In the genomic region with DNA sequence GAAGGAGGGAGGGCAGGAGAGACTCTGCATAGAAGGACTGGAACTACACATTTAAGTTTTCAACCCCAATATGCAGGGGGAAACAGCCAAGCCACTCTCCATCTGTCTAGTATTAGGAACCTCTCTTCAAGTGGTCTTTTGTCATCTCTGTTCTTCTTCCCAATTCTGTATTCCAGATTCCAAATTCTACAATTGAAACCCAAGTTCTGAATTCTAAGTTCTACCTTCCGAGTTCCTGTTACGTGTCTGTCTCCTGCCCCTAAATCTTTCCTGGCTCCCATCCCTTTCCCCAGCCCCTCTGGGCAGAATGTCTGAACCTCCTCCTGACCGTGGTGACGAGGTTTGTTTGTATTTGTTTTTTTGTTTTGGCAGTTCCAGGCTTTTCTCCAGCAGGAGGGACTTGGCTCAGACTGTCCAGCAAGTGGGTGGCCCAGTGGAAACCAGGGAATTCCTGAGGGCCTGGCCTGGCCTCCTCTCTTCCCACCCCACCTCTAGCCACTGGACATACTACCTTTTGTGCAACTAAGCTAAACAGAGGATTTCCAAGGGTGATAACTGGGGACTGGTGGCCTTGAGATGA, we compare ENCODE assay signal across 11 cellular contexts. TPM values are rescaled to one million over a fixed set of nuclear protein-coding genes. Genes with fewer than 3 reads are reported as not detected.
DNase-seq lines count a peak whose midpoint lies in the region; ATAC-seq and TF ChIP-seq lines count a peak whose summit lies in the region.
"Had no signal": no experiment of that assay in that cellular context is flagged by ENCODE, and none has a peak within 500 bp of the region (broad histone marks: within the 10 kb centered on the region; RNA-seq: fewer than 3 reads in every experiment).

No MANE protein-coding gene starts in this region.

- H3K4me1 ChIP-seq in right cardiac atrium (ENCODE audit: control insufficient read depth, insufficient read depth, low read length): peaks cover 8% of the 10 kb centered on the region
- peaks cover 3 to 24% (median 23%) of the 10 kb centered on the region in 4 donors for H3K4me1 ChIP-seq in liver (ENCODE audit: control insufficient read depth in 4 of 4, insufficient read depth in 4 of 4, low read length in 3 of 4)
- peaks cover 9% of the 10 kb centered on the region for H3K4me1 ChIP-seq in vagina

- TF ChIP-seq POLR2A in vagina (IDR thresholded peaks at IDR 0.05): no peak

- peak; percentile 39 to 59 for TF ChIP-seq RAD21 in liver (IDR thresholded peaks at IDR 0.05)

- H3K9ac ChIP-seq in liver (ENCODE audit: low read depth in 1 of 2, low read length in 2 of 2): peak overlapping the region in 1 of 2 donors; percentile 4

- ATAC-seq in right cardiac atrium (peak; percentile 9 to 35), HG02588 (IDR thresholded peaks at IDR 0.05; ENCODE audit: unreplicated experiment) (no peak), HG03571 (IDR thresholded peaks at IDR 0.05; ENCODE audit: unreplicated experiment) (no peak)
- ATAC-seq: gastrocnemius medialis had no signal

- intact Hi-C loops in right cardiac atrium (cut with DNase I): no loop called here
- intact Hi-C loops in cardiac septum (cut with DNase I): no loop called here
- intact Hi-C loops in vagina (cut with DNase I): no loop called here

- WGBS in right cardiac atrium: 40% methylated on average over 4 of the region's 4 CpGs
- WGBS in liver: 32% methylated on average over 4 of the region's 4 CpGs

- peak overlapping the region; percentile 45 for H3K27ac ChIP-seq in right cardiac atrium (ENCODE audit: low read length)
- peak overlapping the region; percentile 80 to 90 for H3K27ac ChIP-seq in liver (ENCODE audit: low read depth in 1 of 2, low read length in 2 of 2)
- H3K27ac ChIP-seq in vagina: peak overlapping the region; percentile 77

- DNase-seq in right cardiac atrium (peak in 2 of 3 donors; percentile 25 to 66), cardiac septum (ENCODE audit: low spot score) (no peak), astrocyte of the hippocampus (ENCODE audit: low read depth, low spot score) (peak; percentile 88), vagina (ENCODE audit: extremely low spot score in 2 of 2) (no peak), GM10248 (ENCODE audit: extremely low spot score) (no peak)
- DNase-seq: activated T-cell treated with anti-CD3 and anti-CD28 coated beads, Interleukin-2, amount 50 U/mL, for 1 hour; gastrocnemius medialis; SHP77 treated with DMSO at 0.1 percent for 48 hours had no signal

- POLR2A ChIA-PET in GM10248 (lab: Yijun Ruan, JAX): no interaction called here

- H3K9me3 ChIP-seq in right cardiac atrium (ENCODE audit: control insufficient read depth, low read length) (no peaks in the 10 kb centered on the region), liver (ENCODE audit: control insufficient read depth in 4 of 4, low read length in 3 of 4) (no peaks in the 10 kb centered on the region), vagina (no peaks in the 10 kb centered on the region)
- H3K9me3 ChIP-seq: gastrocnemius medialis had no signal

- peak; percentile 16 for TF ChIP-seq CTCF in liver (IDR thresholded peaks at IDR 0.05; ENCODE audit: low read depth, low read length, missing input control)
- TF ChIP-seq CTCF in vagina (IDR thresholded peaks at IDR 0.05): no peak
- TF ChIP-seq CTCF in GM10248 (IDR thresholded peaks at IDR 0.05; ENCODE audit: control extremely low read depth, extremely low read depth, low read depth, missing control alignments): no peak

- H3K36me3 ChIP-seq in liver (ENCODE audit: control insufficient read depth in 4 of 4, insufficient read depth in 3 of 4, low read depth in 1 of 4, low read length in 3 of 4) (peaks cover 6 to 28% (median 19%) of the 10 kb centered on the region in 4 donors), vagina (peaks cover 0 to 13% of the 10 kb centered on the region in 2 donors)
- H3K36me3 ChIP-seq: gastrocnemius medialis had no signal

- no peaks in the 10 kb centered on the region for H3K27me3 ChIP-seq in right cardiac atrium (ENCODE audit: control insufficient read depth, insufficient read depth)
- H3K27me3 ChIP-seq in liver (ENCODE audit: control insufficient read depth in 4 of 4, insufficient read depth in 4 of 4, low read length in 3 of 4): no peaks in the 10 kb centered on the region
- H3K27me3 ChIP-seq in vagina: no peaks in the 10 kb centered on the region
- H3K27me3 ChIP-seq: gastrocnemius medialis had no signal

- H3K4me3 ChIP-seq in right cardiac atrium (ENCODE audit: low read length) (no peak overlapping the region), liver (ENCODE audit: low read depth in 1 of 3, low read length in 3 of 3) (no peak overlapping the region), vagina (no peak overlapping the region)

- CTCF ChIA-PET in GM10248 (lab: Yijun Ruan, JAX): interaction anchor here (0.7 to 3.2 kb wide), 5 partner anchors 12 to 72 kb away, joined by 3 to 12 read pairs (median 3); no protein-coding TSS in a partner anchor

TF ChIP-seq in liver, 16 proteins besides CTCF, POLR2A, EP300 and RAD21:
- TF ChIP-seq, protein P1, sequence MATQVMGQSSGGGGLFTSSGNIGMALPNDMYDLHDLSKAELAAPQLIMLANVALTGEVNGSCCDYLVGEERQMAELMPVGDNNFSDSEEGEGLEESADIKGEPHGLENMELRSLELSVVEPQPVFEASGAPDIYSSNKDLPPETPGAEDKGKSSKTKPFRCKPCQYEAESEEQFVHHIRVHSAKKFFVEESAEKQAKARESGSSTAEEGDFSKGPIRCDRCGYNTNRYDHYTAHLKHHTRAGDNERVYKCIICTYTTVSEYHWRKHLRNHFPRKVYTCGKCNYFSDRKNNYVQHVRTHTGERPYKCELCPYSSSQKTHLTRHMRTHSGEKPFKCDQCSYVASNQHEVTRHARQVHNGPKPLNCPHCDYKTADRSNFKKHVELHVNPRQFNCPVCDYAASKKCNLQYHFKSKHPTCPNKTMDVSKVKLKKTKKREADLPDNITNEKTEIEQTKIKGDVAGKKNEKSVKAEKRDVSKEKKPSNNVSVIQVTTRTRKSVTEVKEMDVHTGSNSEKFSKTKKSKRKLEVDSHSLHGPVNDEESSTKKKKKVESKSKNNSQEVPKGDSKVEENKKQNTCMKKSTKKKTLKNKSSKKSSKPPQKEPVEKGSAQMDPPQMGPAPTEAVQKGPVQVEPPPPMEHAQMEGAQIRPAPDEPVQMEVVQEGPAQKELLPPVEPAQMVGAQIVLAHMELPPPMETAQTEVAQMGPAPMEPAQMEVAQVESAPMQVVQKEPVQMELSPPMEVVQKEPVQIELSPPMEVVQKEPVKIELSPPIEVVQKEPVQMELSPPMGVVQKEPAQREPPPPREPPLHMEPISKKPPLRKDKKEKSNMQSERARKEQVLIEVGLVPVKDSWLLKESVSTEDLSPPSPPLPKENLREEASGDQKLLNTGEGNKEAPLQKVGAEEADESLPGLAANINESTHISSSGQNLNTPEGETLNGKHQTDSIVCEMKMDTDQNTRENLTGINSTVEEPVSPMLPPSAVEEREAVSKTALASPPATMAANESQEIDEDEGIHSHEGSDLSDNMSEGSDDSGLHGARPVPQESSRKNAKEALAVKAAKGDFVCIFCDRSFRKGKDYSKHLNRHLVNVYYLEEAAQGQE (IDR thresholded peaks at IDR 0.05): peak; percentile 55
- TF ChIP-seq EGR1 (IDR thresholded peaks at IDR 0.05; ENCODE audit: low read depth in 2 of 2): peak; percentile 36 to 58
- peak in 1 of 2 donors; percentile 34 for TF ChIP-seq JUND (IDR thresholded peaks at IDR 0.05)
- no peak for TF ChIP-seq NR2F2 (IDR thresholded peaks at IDR 0.05)
- TF ChIP-seq YY1 (IDR thresholded peaks at IDR 0.05): peak; percentile 31
- peak; percentile 46 to 67 for TF ChIP-seq RXRA (IDR thresholded peaks at IDR 0.05)
- TF ChIP-seq GABPA (IDR thresholded peaks at IDR 0.05 in 1 of 2, conservative IDR thresholded peaks at IDR 0.05 in 1 of 2): peak; percentile 37 to 68
- no peak for TF ChIP-seq HNF4G (IDR thresholded peaks at IDR 0.05)
- peak; percentile 38 for TF ChIP-seq SP1 (IDR thresholded peaks at IDR 0.05)
- TF ChIP-seq TAF1 (conservative IDR thresholded peaks at IDR 0.05): no peak
- TF ChIP-seq, protein P2, sequence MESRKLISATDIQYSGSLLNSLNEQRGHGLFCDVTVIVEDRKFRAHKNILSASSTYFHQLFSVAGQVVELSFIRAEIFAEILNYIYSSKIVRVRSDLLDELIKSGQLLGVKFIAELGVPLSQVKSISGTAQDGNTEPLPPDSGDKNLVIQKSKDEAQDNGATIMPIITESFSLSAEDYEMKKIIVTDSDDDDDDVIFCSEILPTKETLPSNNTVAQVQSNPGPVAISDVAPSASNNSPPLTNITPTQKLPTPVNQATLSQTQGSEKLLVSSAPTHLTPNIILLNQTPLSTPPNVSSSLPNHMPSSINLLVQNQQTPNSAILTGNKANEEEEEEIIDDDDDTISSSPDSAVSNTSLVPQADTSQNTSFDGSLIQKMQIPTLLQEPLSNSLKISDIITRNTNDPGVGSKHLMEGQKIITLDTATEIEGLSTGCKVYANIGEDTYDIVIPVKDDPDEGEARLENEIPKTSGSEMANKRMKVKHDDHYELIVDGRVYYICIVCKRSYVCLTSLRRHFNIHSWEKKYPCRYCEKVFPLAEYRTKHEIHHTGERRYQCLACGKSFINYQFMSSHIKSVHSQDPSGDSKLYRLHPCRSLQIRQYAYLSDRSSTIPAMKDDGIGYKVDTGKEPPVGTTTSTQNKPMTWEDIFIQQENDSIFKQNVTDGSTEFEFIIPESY (IDR thresholded peaks at IDR 0.05): no peak
- TF ChIP-seq HNF4A (conservative IDR thresholded peaks at IDR 0.05): peak; percentile 33 to 36
- TF ChIP-seq, protein P3, sequence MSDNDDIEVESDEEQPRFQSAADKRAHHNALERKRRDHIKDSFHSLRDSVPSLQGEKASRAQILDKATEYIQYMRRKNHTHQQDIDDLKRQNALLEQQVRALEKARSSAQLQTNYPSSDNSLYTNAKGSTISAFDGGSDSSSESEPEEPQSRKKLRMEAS (IDR thresholded peaks at IDR 0.05): peak; percentile 21
- peak; percentile 19 for TF ChIP-seq FOXA2 (IDR thresholded peaks at IDR 0.05)

RNA-seq across cellular contexts. Expression of a gene that starts 1.6 kb away (rescaled TPM):
- 10 to 100 TPM; 31.0 to 58.9 (median 42.3) TPM for total RNA-seq in right cardiac atrium
- 30.5 TPM for polyA plus RNA-seq in right cardiac atrium
- 37.0 TPM for total RNA-seq in cardiac septum
- total RNA-seq in liver: 10 to 100 TPM; 19.5 to 25.1 TPM
- 1 to 10 TPM; 7.4 to 9.4 TPM for polyA plus RNA-seq in liver
- total RNA-seq in vagina: 32.2 TPM

RNA-seq across cellular contexts. Expression of a gene that starts 25.8 kb away (rescaled TPM):
- 10 to 100 TPM; 16.6 to 29.2 (median 23.6) TPM for total RNA-seq in right cardiac atrium
- 22.7 TPM for polyA plus RNA-seq in right cardiac atrium
- 14.8 TPM for total RNA-seq in cardiac septum
- total RNA-seq in liver: 100 to 1,000 TPM; 114 to 125 TPM
- 100 to 1,000 TPM; 134 to 145 TPM for polyA plus RNA-seq in liver
- total RNA-seq in vagina: 27.5 TPM

RNA-seq across cellular contexts. Expression of a gene that starts 48.3 kb away (rescaled TPM):
- total RNA-seq in right cardiac atrium: 10 to 100 TPM; 45.8 to 53.9 (median 50.7) TPM
- 23.4 TPM for polyA plus RNA-seq in right cardiac atrium
- 43.4 TPM for total RNA-seq in cardiac septum
- 10 to 100 TPM; 14.1 to 25.2 TPM for total RNA-seq in liver
- polyA plus RNA-seq in liver: 1 to 10 TPM; 6.2 to 8.4 TPM
- total RNA-seq in vagina: 15.7 TPM

Comparison
In these comparisons a context has a peak if more than half of its experiments do, and no peak if none do; other contexts are left out.
1. DNase-seq: peak in right cardiac atrium (2 of 3) and astrocyte of the hippocampus (single experiment); none in cardiac septum (single experiment), vagina (0 of 2) and GM10248 (single experiment).
2. ATAC-seq: peak in right cardiac atrium (2 of 2); none in HG02588 (single experiment) and HG03571 (single experiment).
3. Peak in every context shown above with its lines, with median percentiles within 50 percentile points of each other: H3K27ac ChIP-seq.